ENCODE assay signal across 17 cellular contexts in the genomic region with DNA sequence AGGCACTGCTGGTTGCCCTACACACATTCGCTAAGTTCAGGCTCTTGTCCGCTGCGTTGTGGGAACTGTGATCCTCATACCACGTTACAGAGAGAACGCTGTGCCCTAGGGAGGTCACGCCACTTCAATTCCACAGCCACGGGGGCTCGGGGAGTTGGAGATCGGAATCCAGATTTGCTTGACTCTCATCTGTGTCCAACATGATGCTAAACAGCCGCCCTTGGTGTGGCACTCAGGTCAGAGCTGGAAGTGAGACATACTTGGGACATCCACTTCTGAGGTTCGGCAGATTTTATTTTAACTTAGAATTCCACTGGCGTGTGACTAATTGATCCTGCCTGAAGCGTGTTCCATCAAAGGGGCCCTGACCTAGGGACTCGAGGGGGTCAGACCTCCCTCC. TPM values are rescaled to one million over a fixed set of nuclear protein-coding genes. Genes with fewer than 3 reads are reported as not detected.
DNase-seq lines count a peak whose midpoint lies in the region; ATAC-seq, FAIRE-seq and TF ChIP-seq lines count a peak whose summit lies in the region.
"Had no signal": no experiment of that assay in that cellular context is flagged by ENCODE, and none has a peak within 500 bp of the region (broad histone marks: within the 10 kb centered on the region; RNA-seq: fewer than 3 reads in every experiment).

No MANE protein-coding gene starts in this region.

- no peak overlapping the region for H2AFZ ChIP-seq in osteoblast (ENCODE audit: low read length)

- H3K9me3 ChIP-seq in osteoblast (ENCODE audit: low read depth, low read length) (no peaks in the 10 kb centered on the region), small intestine (ENCODE audit: control insufficient read depth, low read depth) (no peaks in the 10 kb centered on the region)

- ATAC-seq in HG03571 (IDR thresholded peaks at IDR 0.05; ENCODE audit: unreplicated experiment), result no peak
- no peak for ATAC-seq in HG02588 (IDR thresholded peaks at IDR 0.05; ENCODE audit: unreplicated experiment)

- H3K27me3 ChIP-seq in osteoblast (ENCODE audit: insufficient read depth, low read length), result no peaks in the 10 kb centered on the region
- H3K27me3 ChIP-seq in small intestine (ENCODE audit: control insufficient read depth in 2 of 2, insufficient read depth in 2 of 2, low read length in 2 of 2), result no peaks in the 10 kb centered on the region

- H3K27ac ChIP-seq in osteoblast (ENCODE audit: low read depth, low read length), result no peak overlapping the region
- H3K27ac ChIP-seq in small intestine (ENCODE audit: low read depth in 1 of 2, low read length in 1 of 2), result no peak overlapping the region
- H3K27ac ChIP-seq: C4-2B had no signal

- H3K4me1 ChIP-seq in osteoblast (ENCODE audit: insufficient read depth, low read length) (peaks cover 29% of the 10 kb centered on the region), small intestine (ENCODE audit: control insufficient read depth in 2 of 2, insufficient read depth in 1 of 2, low read depth in 1 of 2, low read length in 1 of 2) (no peaks in the 10 kb centered on the region)

- no peak for TF ChIP-seq CTCF in fibroblast of villous mesenchyme (IDR thresholded peaks at IDR 0.05; ENCODE audit: insufficient read depth, low read depth, low read length)
- TF ChIP-seq CTCF in osteoblast (IDR thresholded peaks at IDR 0.05; ENCODE audit: extremely low read depth, low read depth, low read length), result no peak

- H4K20me1 ChIP-seq in osteoblast (ENCODE audit: insufficient read depth, low read length), result no peaks in the 10 kb centered on the region

- H3K4me3 ChIP-seq in fibroblast of villous mesenchyme (ENCODE audit: low read depth, low read length) (no peak overlapping the region), osteoblast (ENCODE audit: insufficient read depth, low read length) (no peak overlapping the region), small intestine (ENCODE audit: low read depth in 1 of 2, low read length in 2 of 2) (no peak overlapping the region)

- no peaks in the 10 kb centered on the region for H3K79me2 ChIP-seq in osteoblast (ENCODE audit: insufficient read depth, low read length)

- WGBS in small intestine, 3 donors, result 81 to 84% (median 83%) methylated on average over 14 of the region's 14 CpGs

- FAIRE-seq in small intestine (lab: Jason Lieb, UNC), result no peak
- FAIRE-seq: A204.1 had no signal

- peak; percentile 20 for DNase-seq in AG08395 (ENCODE audit: low spot score)
- DNase-seq in ELR (ENCODE audit: low read depth), result peak; percentile 12
- peak; percentile 89 for DNase-seq in fibroblast of villous mesenchyme (ENCODE audit: low read depth)
- DNase-seq in osteoblast (ENCODE audit: insufficient read length, low spot score, missing footprints), result peak; percentile 54
- DNase-seq in central memory CD4-positive, alpha-beta T cell, result no peak
- no peak for DNase-seq in small intestine
- DNase-seq: DMS 273 treated with DMSO at 0.1 percent for 48 hours, NCI-H1417 treated with DMSO at 0.1 percent for 48 hours, NCI-H2029 treated with DMSO at 0.1 percent for 48 hours, NCI-H2171 treated with DMSO at 0.1 percent for 48 hours, NCI-H446 treated with DMSO at 0.1 percent for 48 hours, RPMI8226 had no signal

- H3K4me2 ChIP-seq in osteoblast (ENCODE audit: insufficient read depth, low read length), result no peak overlapping the region

- H3K36me3 ChIP-seq in osteoblast (ENCODE audit: insufficient read depth, low read length) (no peaks in the 10 kb centered on the region), small intestine (ENCODE audit: control insufficient read depth in 2 of 2, insufficient read depth in 2 of 2, low read length in 2 of 2) (no peaks in the 10 kb centered on the region)

RNA-seq across cellular contexts. Expression of a gene that starts 41.7 kb away (rescaled TPM):
- 0.86 and 0.97 TPM in 2 replicates for total RNA-seq in fibroblast of villous mesenchyme
- total RNA-seq in osteoblast, result 0.88 TPM in 1 of 2 replicates, not detected in the other
- polyA plus RNA-seq in small intestine, result 1 to 10 TPM in 1 of 3 donors, not detected in 2; 1.9 TPM
- total RNA-seq: H4 had no signal

RNA-seq across cellular contexts. Expression of a gene that starts 41.8 kb away (rescaled TPM):
- not detected in 2 replicates for total RNA-seq in fibroblast of villous mesenchyme
- not detected in 2 replicates for total RNA-seq in osteoblast
- polyA plus RNA-seq in small intestine, result under 1 TPM in 1 of 3 donors, not detected in 2; 0.04 TPM
- total RNA-seq: H4 had no signal

RNA-seq across cellular contexts. Expression of a gene that starts 47.5 kb away (rescaled TPM):
- total RNA-seq in fibroblast of villous mesenchyme (102 and 256 TPM in 2 replicates), osteoblast (88.3 and 122 TPM in 2 replicates)
- polyA plus RNA-seq in small intestine, result 100 to 1,000 TPM in 1 of 3 donors, 1 to 10 TPM in 1, under 1 TPM in 1; 0.89 to 144 (median 7.8) TPM

Comparison
In these comparisons a context has a peak if more than half of its experiments do, and no peak if none do; other contexts are left out.
1. DNase-seq: peak in AG08395 (single experiment), ELR (single experiment), fibroblast of villous mesenchyme (single experiment) and osteoblast (single experiment); none in central memory CD4-positive, alpha-beta T cell (single experiment) and small intestine (single experiment).